17 cellular contexts compared by ENCODE assay signal in the genomic region with DNA sequence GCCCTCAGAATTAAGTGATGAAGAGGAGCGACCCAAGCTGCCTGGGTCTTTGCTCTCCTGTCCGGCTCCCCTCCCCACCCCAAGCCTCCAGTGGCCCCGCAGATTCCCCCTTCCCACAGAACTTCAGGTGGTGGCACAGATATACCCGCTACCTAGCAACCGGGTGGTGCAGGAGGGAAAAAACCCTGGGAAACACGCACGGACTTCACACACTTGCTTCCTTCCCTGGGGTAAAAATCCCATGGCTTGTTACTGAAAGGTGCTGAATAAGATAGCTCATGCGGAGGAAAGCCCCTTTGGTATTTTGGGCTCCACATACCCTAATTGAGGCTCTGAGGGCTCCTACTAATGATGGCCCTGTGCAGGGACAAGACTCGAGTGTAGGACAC. TPM values are rescaled to one million over a fixed set of nuclear protein-coding genes. Genes with fewer than 3 reads are reported as not detected.
A peak's percentile ranks its signal among the peaks of the same experiment; 100 is the strongest.
DNase-seq lines count a peak whose midpoint lies in the region; ATAC-seq and TF ChIP-seq lines count a peak whose summit lies in the region.
"Had no signal": no experiment of that assay in that cellular context is flagged by ENCODE, and none has a peak within 500 bp of the region (broad histone marks: within the 10 kb centered on the region; RNA-seq: fewer than 3 reads in every experiment).

No MANE protein-coding gene starts in this region.

- H3K27ac Mint-ChIP-seq in endodermal cell (no peak overlapping the region), nephron progenitor cell (no peak overlapping the region)
- H3K27ac Mint-ChIP-seq: activated CD4-positive, alpha-beta T cell treated with anti-CD3 and anti-CD28 coated beads, Interleukin-2, amount 10 ng/mL, durations not matched to agents 7 days and 5 days; activated naive CD8-positive, alpha-beta T cell treated with anti-CD3 and anti-CD28 coated beads, Interleukin-2, amount 10 ng/mL, durations not matched to agents 7 days and 5 days had no signal

- H3K27me3 ChIP-seq in BE2C = no peaks in the 10 kb centered on the region
- peaks cover 73% of the 10 kb centered on the region for H3K27me3 ChIP-seq in HUES48 (ENCODE audit: control insufficient read depth, insufficient read depth, low read length)
- H3K27me3 ChIP-seq in endodermal cell (ENCODE audit: control insufficient read depth, insufficient read depth, low read length, poor library complexity, severe bottlenecking) = peaks cover 59% of the 10 kb centered on the region
- H3K27me3 ChIP-seq: SJSA1, uterus had no signal

- no peak overlapping the region for H3K27ac ChIP-seq in HUES48 (ENCODE audit: low read depth, low read length)
- H3K27ac ChIP-seq in endodermal cell (ENCODE audit: low read depth, low read length) = peak overlapping the region; percentile 44
- H3K27ac ChIP-seq: SJSA1, uterus had no signal

- WGBS in endodermal cell (ENCODE audit: insufficient coverage in 1 of 2, insufficient read length in 1 of 2), 2 experiments = 40 to 45% methylated on average over 3 to 9 of the region's 9 CpGs

- H3K9ac ChIP-seq in HUES48 (ENCODE audit: low read depth, low read length) (no peak overlapping the region), endodermal cell (ENCODE audit: extremely low read depth, low read length, poor library complexity, severe bottlenecking) (no peak overlapping the region)

- H3K9me3 Mint-ChIP-seq in endodermal cell = peaks cover 1% of the 10 kb centered on the region
- H3K9me3 Mint-ChIP-seq in nephron progenitor cell = peaks cover under 1% of the 10 kb centered on the region
- H3K9me3 Mint-ChIP-seq: activated CD4-positive, alpha-beta T cell treated with anti-CD3 and anti-CD28 coated beads, Interleukin-2, amount 10 ng/mL, durations not matched to agents 7 days and 5 days had no signal

- H3K36me3 ChIP-seq in BE2C (peaks cover 3% of the 10 kb centered on the region; the same call in 1 of the 2 replicates), HUES48 (ENCODE audit: control insufficient read depth, insufficient read depth, low read length) (no peaks in the 10 kb centered on the region), endodermal cell (ENCODE audit: control insufficient read depth, insufficient read depth, low read length) (no peaks in the 10 kb centered on the region)
- H3K36me3 ChIP-seq: SJSA1, uterus had no signal

- intact Hi-C loops in head of caudate nucleus (cut with DNase I) = no loop called here

- DNase-seq in BE2C (no peak), endodermal cell (no peak), nephron progenitor cell (no peak), head of caudate nucleus (no peak), NCI-H345 (lab: John Stamatoyannopoulos, UW) (no peak)
- DNase-seq: activated CD4-positive, alpha-beta T cell treated with anti-CD3 and anti-CD28 coated beads, Interleukin-2, amount 10 ng/mL, durations not matched to agents 7 days and 5 days; activated naive CD8-positive, alpha-beta T cell treated with anti-CD3 and anti-CD28 coated beads, Interleukin-2, amount 10 ng/mL, durations not matched to agents 7 days and 5 days; Caco-2; midbrain; NCI-H446; stimulated activated naive CD4-positive, alpha-beta T cell had no signal

- no peaks in the 10 kb centered on the region for H3K36me3 Mint-ChIP-seq in endodermal cell (ENCODE audit: low read depth)
- H3K36me3 Mint-ChIP-seq in nephron progenitor cell (ENCODE audit: low read depth) = no peaks in the 10 kb centered on the region
- H3K36me3 Mint-ChIP-seq: activated naive CD8-positive, alpha-beta T cell treated with anti-CD3 and anti-CD28 coated beads, Interleukin-2, amount 10 ng/mL, durations not matched to agents 7 days and 5 days had no signal

- H3K4me1 Mint-ChIP-seq in endodermal cell = peaks cover 2% of the 10 kb centered on the region
- peaks cover 38% of the 10 kb centered on the region for H3K4me1 Mint-ChIP-seq in nephron progenitor cell
- H3K4me1 Mint-ChIP-seq: activated naive CD8-positive, alpha-beta T cell treated with anti-CD3 and anti-CD28 coated beads, Interleukin-2, amount 10 ng/mL, durations not matched to agents 7 days and 5 days had no signal

- peak overlapping the region; percentile 73 for H3K4me3 Mint-ChIP-seq in endodermal cell
- H3K4me3 Mint-ChIP-seq in nephron progenitor cell = peak overlapping the region; percentile 92
- H3K4me3 Mint-ChIP-seq: activated naive CD8-positive, alpha-beta T cell treated with anti-CD3 and anti-CD28 coated beads, Interleukin-2, amount 10 ng/mL, durations not matched to agents 7 days and 5 days had no signal

- peak overlapping the region; percentile 90 for H3K4me3 ChIP-seq in BE2C (ENCODE audit: low read depth, low read length)
- H3K4me3 ChIP-seq in HUES48 (ENCODE audit: low read depth, low read length) = peak overlapping the region; percentile 80
- peak overlapping the region; percentile 89 for H3K4me3 ChIP-seq in endodermal cell (ENCODE audit: low read length)
- H3K4me3 ChIP-seq: SJSA1 had no signal

- H3K27me3 Mint-ChIP-seq in endodermal cell (ENCODE audit: insufficient read depth) (peaks cover 63% of the 10 kb centered on the region), nephron progenitor cell (ENCODE audit: low read depth, poor library complexity) (peaks cover 40% of the 10 kb centered on the region)

- H3K9me3 ChIP-seq in BE2C (no peaks in the 10 kb centered on the region; the same call in 1 of the 2 replicates), HUES48 (ENCODE audit: control insufficient read depth, insufficient read depth, low read length) (0 out of 2 replicates have a peak, but pooled peaks cover 5% of the 10 kb centered on the region), endodermal cell (ENCODE audit: control insufficient read depth, low read length) (peaks cover 5% of the 10 kb centered on the region)
- H3K9me3 ChIP-seq: SJSA1 had no signal

- H3K4me1 ChIP-seq in BE2C (peaks cover under 1% of the 10 kb centered on the region), HUES48 (ENCODE audit: control insufficient read depth, insufficient read depth, low read length) (peaks cover 18% of the 10 kb centered on the region), endodermal cell (ENCODE audit: control insufficient read depth, insufficient read depth, low read length) (peaks cover 2% of the 10 kb centered on the region)
- H3K4me1 ChIP-seq: Caco-2, SJSA1 had no signal

- TF ChIP-seq CTCF in BE2C (IDR thresholded peaks at IDR 0.05; ENCODE audit: low read depth, low read length) = no peak
- TF ChIP-seq CTCF in endodermal cell (conservative IDR thresholded peaks at IDR 0.05) = no peak
- no peak for TF ChIP-seq CTCF in nephron progenitor cell (IDR thresholded peaks at IDR 0.05)

- no peak for ATAC-seq in GM21723 (IDR thresholded peaks at IDR 0.05; ENCODE audit: unreplicated experiment)
- ATAC-seq in GM21717 (IDR thresholded peaks at IDR 0.05; ENCODE audit: unreplicated experiment) = no peak

RNA-seq across cellular contexts. Expression of a gene that starts 0.8 kb away (rescaled TPM):
- 81.9 TPM for polyA plus RNA-seq in BE2C (2012; ENCODE audit: insufficient read depth, insufficient read length, low read depth)
- 1 to 10 TPM in 1 of 2 donors, under 1 TPM in 1; 0.13 to 3.4 TPM for total RNA-seq in endodermal cell
- 8.4 TPM for polyA plus RNA-seq in endodermal cell (2013, experiment 1 of 2)
- polyA plus RNA-seq in endodermal cell (2013, experiment 2 of 2) = 11.0 TPM
- total RNA-seq: activated CD4-positive, alpha-beta T cell treated with anti-CD3 and anti-CD28 coated beads, Interleukin-2, amount 10 ng/mL, durations not matched to agents 7 days and 5 days; activated naive CD8-positive, alpha-beta T cell treated with anti-CD3 and anti-CD28 coated beads, Interleukin-2, amount 10 ng/mL, durations not matched to agents 7 days and 5 days; Caco-2; cardiac septum had no signal
